In the genomic region with DNA sequence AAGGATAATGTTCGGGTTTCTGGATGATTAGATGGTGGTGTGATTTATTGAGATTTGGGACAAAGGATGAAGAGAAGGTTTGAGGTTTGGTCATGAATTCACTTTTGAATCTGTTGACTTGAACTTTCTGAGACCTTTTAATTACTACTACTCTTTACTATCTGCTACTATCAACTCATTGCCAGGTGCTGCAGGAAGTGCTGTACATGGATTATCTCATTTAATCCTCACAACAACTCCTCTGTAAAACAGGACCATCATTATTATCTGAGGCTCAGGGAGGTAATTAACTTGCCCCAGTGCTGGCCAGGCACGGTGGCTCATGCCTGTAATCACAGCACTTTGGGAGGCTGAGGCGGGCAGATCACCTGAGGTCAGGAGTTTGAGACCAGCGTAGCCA, we compare ENCODE assay signal across 18 cellular contexts. TPM values are rescaled to one million over a fixed set of nuclear protein-coding genes. Genes with fewer than 3 reads are reported as not detected.
"Had no signal": no experiment of that assay in that cellular context is flagged by ENCODE, and none has a peak within 500 bp of the region (broad histone marks: within the 10 kb centered on the region; RNA-seq: fewer than 3 reads in every experiment).

No MANE protein-coding gene starts in this region.

- DNase-seq: activated CD4-positive, alpha-beta T cell treated with anti-CD3 and anti-CD28 coated beads, Interleukin-2, amount 50 U/mL, for 48 hours; activated CD8-positive, alpha-beta memory T cell treated with anti-CD3 and anti-CD28 coated beads, Interleukin-2, amount 50 U/mL, for 48 hours; activated naive CD4-positive, alpha-beta T cell treated with Interleukin-2 at 50 U/mL for 16 hours; adrenal gland; erythroblast; gastrocnemius medialis; left colon; retina; stimulated activated naive CD4-positive, alpha-beta T cell; transverse colon had no signal

- ATAC-seq: gastrocnemius medialis, left colon had no signal

- H3K27me3 ChIP-seq: adrenal gland, cardiac muscle cell, gastrocnemius medialis, transverse colon had no signal

- H3K36me3 ChIP-seq: adrenal gland, cardiac muscle cell, gastrocnemius medialis, transverse colon had no signal

- H3K27ac ChIP-seq: adrenal gland, cardiac muscle cell, parathyroid adenoma had no signal

- H3K9ac ChIP-seq: parathyroid adenoma had no signal

- H3K4me3 Mint-ChIP-seq: mesothelial cell of epicardium had no signal

- H3K36me3 Mint-ChIP-seq: mesothelial cell of epicardium had no signal

- H3K9me3 Mint-ChIP-seq: activated T-helper 1 cell treated with anti-CD3 and anti-CD28 coated beads, Interleukin-12 subunit alpha, Interleukin-12 subunit beta, Interleukin-2, Interleukin-4 antibody, amounts not matched to agents 30 ng/mL and 10 ng/mL and 1 ng/mL, durations not matched to agents 14 hours and 24 hours and 36 hours; mesothelial cell of epicardium; T-helper 2 cell treated with Interferon-gamma antibody and Interleukin-4, amounts not matched to agents 5 μg/mL and 100 μg/mL, for 36 hours had no signal

- H3K4me3 ChIP-seq: adrenal gland, cardiac muscle cell, gastrocnemius medialis, lung, transverse colon had no signal

- H3K9me3 ChIP-seq: adrenal gland, gastrocnemius medialis, transverse colon had no signal

- H2AFZ ChIP-seq: parathyroid adenoma had no signal

RNA-seq across cellular contexts. Expression of a gene that starts 56.7 kb away (rescaled TPM):
- total RNA-seq: activated T-helper 1 cell treated with anti-CD3 and anti-CD28 coated beads, Interleukin-12 subunit alpha, Interleukin-12 subunit beta, Interleukin-2, Interleukin-4 antibody, amounts not matched to agents 30 ng/mL and 10 ng/mL and 1 ng/mL, durations not matched to agents 14 hours and 24 hours and 36 hours; adrenal gland; cardiac muscle cell; dermis microvascular lymphatic vessel endothelial cell; gastrocnemius medialis; lung; mesothelial cell of epicardium; subcutaneous adipose tissue had no signal
- polyA plus RNA-seq: adrenal gland, cardiac muscle cell, lung had no signal
